Comparison of ENCODE assay signal across 8 cellular contexts in genomic region chr14:100341301-100342031, GRCh38. TPM values are rescaled to one million over a fixed set of nuclear protein-coding genes. Genes with fewer than 3 reads are reported as not detected.
A peak's percentile ranks its signal among the peaks of the same experiment; 100 is the strongest.
DNase-seq lines count a peak whose midpoint lies in the region; ATAC-seq and TF ChIP-seq lines count a peak whose summit lies in the region.

No MANE protein-coding gene starts in this region.

- no peak overlapping the region for H3K9ac ChIP-seq in OCI-LY1 (ENCODE audit: low read length)

- TF ChIP-seq CTCF in OCI-LY1 (IDR thresholded peaks at IDR 0.05; ENCODE audit: low read length) (no peak), coronary artery (IDR thresholded peaks at IDR 0.05) (no peak), upper lobe of right lung (IDR thresholded peaks at IDR 0.05) (no peak)

- no peak overlapping the region for H2AFZ ChIP-seq in OCI-LY1 (ENCODE audit: low read length)

- no peaks in the 10 kb centered on the region for H3K79me2 ChIP-seq in OCI-LY1 (ENCODE audit: insufficient read depth, low read length)

- H3K4me3 ChIP-seq in CD4-positive, CD25-positive, alpha-beta regulatory T cell (ENCODE audit: low read depth, low read length), result no peak overlapping the region
- no peak overlapping the region for H3K4me3 ChIP-seq in OCI-LY1 (ENCODE audit: low read depth, low read length, poor library complexity, severe bottlenecking)
- peak overlapping the region; percentile 16 for H3K4me3 ChIP-seq in coronary artery
- H3K4me3 ChIP-seq in upper lobe of right lung, result no peak overlapping the region

- DNase-seq in CD4-positive, CD25-positive, alpha-beta regulatory T cell, result no peak
- DNase-seq in coronary artery (ENCODE audit: low spot score), result peak; percentile 77
- DNase-seq in memory B cell (ENCODE audit: low spot score in 2 of 2), result peak in 1 of 2 donors; percentile 30
- peak; percentile 61 for DNase-seq in upper lobe of right lung
- DNase-seq in NCI-H2081 (lab: John Stamatoyannopoulos, UW), result no peak
- no peak for DNase-seq in NCI-H446 treated with DMSO at 0.1 percent for 48 hours (lab: John Stamatoyannopoulos, UW)

- no peak overlapping the region for H3K4me3 Mint-ChIP-seq in CD4-positive, CD25-positive, alpha-beta regulatory T cell
- peak overlapping the region; percentile 53 for H3K4me3 Mint-ChIP-seq in memory B cell

- no peaks in the 10 kb centered on the region for H3K27me3 ChIP-seq in CD4-positive, CD25-positive, alpha-beta regulatory T cell (ENCODE audit: control insufficient read depth, insufficient read depth, low read length)
- H3K27me3 ChIP-seq in OCI-LY1 (ENCODE audit: insufficient read depth, low read length) (no peaks in the 10 kb centered on the region), upper lobe of right lung (no peaks in the 10 kb centered on the region)

- no peaks in the 10 kb centered on the region for H3K4me1 ChIP-seq in CD4-positive, CD25-positive, alpha-beta regulatory T cell (ENCODE audit: control insufficient read depth, insufficient read depth, low read length, poor library complexity, severe bottlenecking)
- peaks cover 9% of the 10 kb centered on the region for H3K4me1 ChIP-seq in OCI-LY1 (ENCODE audit: insufficient read depth, low read length, severe bottlenecking)
- peaks cover 20% of the 10 kb centered on the region for H3K4me1 ChIP-seq in upper lobe of right lung

- H3K4me2 ChIP-seq in OCI-LY1 (ENCODE audit: low read length), result no peak overlapping the region

- H3K36me3 Mint-ChIP-seq in CD4-positive, CD25-positive, alpha-beta regulatory T cell, result peaks cover 40% of the 10 kb centered on the region
- peaks cover 26% of the 10 kb centered on the region for H3K36me3 Mint-ChIP-seq in memory B cell

- H3K27me3 Mint-ChIP-seq in CD4-positive, CD25-positive, alpha-beta regulatory T cell, result no peaks in the 10 kb centered on the region
- H3K27me3 Mint-ChIP-seq in memory B cell, result no peaks in the 10 kb centered on the region

- no peaks in the 10 kb centered on the region for H3F3A ChIP-seq in OCI-LY1 (ENCODE audit: insufficient read depth, low read length)

- H3K27ac Mint-ChIP-seq in CD4-positive, CD25-positive, alpha-beta regulatory T cell, result peak overlapping the region in 1 of 3 donors; percentile 38
- peak overlapping the region; percentile 95 for H3K27ac Mint-ChIP-seq in memory B cell

- H3K4me1 Mint-ChIP-seq in CD4-positive, CD25-positive, alpha-beta regulatory T cell, result peaks cover 0 to 6% (median 4%) of the 10 kb centered on the region in 4 donors
- peaks cover 13% of the 10 kb centered on the region for H3K4me1 Mint-ChIP-seq in memory B cell

- no peak overlapping the region for H3K27ac ChIP-seq in CD4-positive, CD25-positive, alpha-beta regulatory T cell (ENCODE audit: insufficient read depth, low read length, poor library complexity, severe bottlenecking)
- H3K27ac ChIP-seq in OCI-LY1 (ENCODE audit: low read depth, low read length, poor library complexity, severe bottlenecking), result peak overlapping the region; percentile 3
- H3K27ac ChIP-seq in coronary artery, result peak overlapping the region; percentile 80 to 83
- H3K27ac ChIP-seq in upper lobe of right lung, result peak overlapping the region; percentile 77

- peaks cover 25% of the 10 kb centered on the region for H3K36me3 ChIP-seq in CD4-positive, CD25-positive, alpha-beta regulatory T cell (ENCODE audit: control insufficient read depth, insufficient read depth, low read length)
- H3K36me3 ChIP-seq in OCI-LY1 (ENCODE audit: insufficient read depth, low read length) (peaks cover 13% of the 10 kb centered on the region; the same call in 1 of the 2 replicates), upper lobe of right lung (peaks cover 64% of the 10 kb centered on the region)

- H3K9me2 ChIP-seq in OCI-LY1 (ENCODE audit: low read depth, low read length), result no peaks in the 10 kb centered on the region

- H3K9me3 Mint-ChIP-seq in CD4-positive, CD25-positive, alpha-beta regulatory T cell, result no peaks in the 10 kb centered on the region
- H3K9me3 Mint-ChIP-seq in memory B cell, result no peaks in the 10 kb centered on the region

- intact Hi-C loops in upper lobe of right lung (cut with DNase I), result no loop called here

- no peaks in the 10 kb centered on the region for H4K20me1 ChIP-seq in OCI-LY1 (ENCODE audit: insufficient read depth, low read length)

- peak; percentile 39 to 57 for ATAC-seq in CD4-positive, CD25-positive, alpha-beta regulatory T cell (ENCODE audit: low read depth in 2 of 2)
- ATAC-seq in GM21717 (IDR thresholded peaks at IDR 0.05; ENCODE audit: unreplicated experiment) (peak; percentile 49), memory B cell (ENCODE audit: low read depth) (peak; percentile 96), upper lobe of right lung (peak; percentile 91)

- no peaks in the 10 kb centered on the region for H3K9me3 ChIP-seq in CD4-positive, CD25-positive, alpha-beta regulatory T cell (ENCODE audit: control insufficient read depth in 2 of 2, low read length in 2 of 2)
- H3K9me3 ChIP-seq in OCI-LY1 (ENCODE audit: low read length) (no peaks in the 10 kb centered on the region), upper lobe of right lung (no peaks in the 10 kb centered on the region)

RNA-seq across cellular contexts. Expression of gene SLC25A47, which starts 18.3 kb away (rescaled TPM):
- not detected for total RNA-seq in CD4-positive, CD25-positive, alpha-beta regulatory T cell
- polyA plus RNA-seq in CD4-positive, CD25-positive, alpha-beta regulatory T cell, result not detected
- not detected for total RNA-seq in upper lobe of right lung

RNA-seq across cellular contexts. Expression of gene WDR25, which starts 34.8 kb away (rescaled TPM):
- total RNA-seq in CD4-positive, CD25-positive, alpha-beta regulatory T cell, result 5.2 TPM
- polyA plus RNA-seq in CD4-positive, CD25-positive, alpha-beta regulatory T cell, result 10 to 100 TPM in 2 of 4 donors, 1 to 10 TPM in 2; 7.9 to 15.0 (median 10.2) TPM
- 7.9 TPM for total RNA-seq in upper lobe of right lung

RNA-seq across cellular contexts. Expression of gene SLC25A29, which starts 35.2 kb away (rescaled TPM):
- total RNA-seq in CD4-positive, CD25-positive, alpha-beta regulatory T cell, result 5.3 TPM
- 1 to 10 TPM in 3 of 4 donors, under 1 TPM in 1; 0.69 to 7.9 (median 1.8) TPM for polyA plus RNA-seq in CD4-positive, CD25-positive, alpha-beta regulatory T cell
- 104 TPM for total RNA-seq in upper lobe of right lung

Comparison
In these comparisons a context has a peak if more than half of its experiments do, and no peak if none do; other contexts are left out.
1. DNase-seq: peak in coronary artery (single experiment) and upper lobe of right lung (single experiment); none in CD4-positive, CD25-positive, alpha-beta regulatory T cell (0 of 3), NCI-H2081 (0 of 2) and NCI-H446 treated with DMSO at 0.1 percent for 48 hours (single experiment).
2. RNA of gene SLC25A29, which starts 35.2 kb away (total RNA-seq): 104 TPM in upper lobe of right lung (single experiment); 5.3 TPM in CD4-positive, CD25-positive, alpha-beta regulatory T cell (single experiment); every median in the first group is over 10 times any median in the second.
3. Peak in every context shown above with its lines, with median percentiles within 50 percentile points of each other: ATAC-seq.